ENCODE assay signal across 30 cellular contexts in the genomic region with DNA sequence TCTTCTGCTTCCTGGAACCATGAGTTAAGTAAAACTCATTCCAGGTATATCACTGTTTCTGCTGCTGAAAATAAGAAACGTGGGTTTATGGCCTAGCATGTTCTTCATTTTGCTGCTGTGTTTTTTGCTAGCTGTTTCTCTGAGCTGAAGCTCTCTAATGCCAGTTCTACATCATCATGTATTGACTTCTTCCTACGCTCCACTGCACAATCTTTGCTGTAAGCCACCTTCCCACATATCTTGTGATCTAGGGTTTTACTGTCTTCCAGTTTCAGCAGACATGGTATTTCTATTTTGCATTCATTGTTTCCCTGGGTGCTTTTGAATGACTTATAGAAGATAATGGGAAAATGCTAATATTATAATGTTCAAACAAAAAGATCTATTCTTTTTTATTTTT.
"Had no signal": no experiment of that assay in that cellular context is flagged by ENCODE, and none has a peak within 500 bp of the region (broad histone marks: within the 10 kb centered on the region; RNA-seq: fewer than 3 reads in every experiment).

No MANE protein-coding gene starts in this region.

- H3K4me1 ChIP-seq: adrenal gland, body of pancreas, colonic mucosa, esophagus squamous epithelium, gastroesophageal sphincter, heart right ventricle had no signal

- H3K36me3 ChIP-seq: adrenal gland, colonic mucosa, esophagus squamous epithelium, gastroesophageal sphincter, heart right ventricle had no signal

- FAIRE-seq: endothelial cell of umbilical vein had no signal

- H3K27me3 Mint-ChIP-seq: activated CD4-positive, alpha-beta memory T cell treated with anti-CD3 and anti-CD28 coated beads, Interleukin-2, amount 10 ng/mL, durations not matched to agents 7 days and 5 days; activated CD4-positive, alpha-beta T cell treated with anti-CD3 and anti-CD28 coated beads, Interleukin-2, amount 10 ng/mL, durations not matched to agents 7 days and 5 days; activated naive CD4-positive, alpha-beta T cell treated with anti-CD3 and anti-CD28 coated beads, Interleukin-2, amount 50 U/mL, for 24 hours; activated naive CD8-positive, alpha-beta T cell treated with anti-CD3 and anti-CD28 coated beads for 36 hours; activated naive CD8-positive, alpha-beta T cell treated with anti-CD3 and anti-CD28 coated beads, Interleukin-2, amount 50 U/mL, for 24 hours; activated T-helper 17 cell treated with anti-CD3 and anti-CD28 coated beads, Interleukin-2, amount 50 U/mL, for 72 hours had no signal

- H3K4me1 Mint-ChIP-seq: activated CD4-positive, alpha-beta memory T cell treated with anti-CD3 and anti-CD28 coated beads, Interleukin-2, amount 10 ng/mL, durations not matched to agents 7 days and 5 days; activated CD4-positive, alpha-beta T cell treated with anti-CD3 and anti-CD28 coated beads, Interleukin-2, amount 10 ng/mL, durations not matched to agents 7 days and 5 days; activated naive CD4-positive, alpha-beta T cell treated with anti-CD3 and anti-CD28 coated beads, Interleukin-2, amount 50 U/mL, for 24 hours; activated naive CD8-positive, alpha-beta T cell treated with anti-CD3 and anti-CD28 coated beads for 36 hours; activated naive CD8-positive, alpha-beta T cell treated with anti-CD3 and anti-CD28 coated beads, Interleukin-2, amount 50 U/mL, for 24 hours; activated T-helper 17 cell treated with anti-CD3 and anti-CD28 coated beads, Interleukin-2, amount 50 U/mL, for 72 hours had no signal

- H3K9me3 ChIP-seq: adrenal gland, body of pancreas, colonic mucosa, esophagus squamous epithelium, gastroesophageal sphincter, heart right ventricle had no signal

- DNase-seq: activated CD4-positive, alpha-beta memory T cell treated with anti-CD3 and anti-CD28 coated beads, Interleukin-2, amount 10 ng/mL, durations not matched to agents 7 days and 5 days; activated CD4-positive, alpha-beta T cell treated with anti-CD3 and anti-CD28 coated beads for 1 hour; activated CD4-positive, alpha-beta T cell treated with anti-CD3 and anti-CD28 coated beads for 4 hours; activated CD4-positive, alpha-beta T cell treated with anti-CD3 and anti-CD28 coated beads, Interleukin-2, amount 10 ng/mL, durations not matched to agents 7 days and 5 days; activated CD4-positive, alpha-beta T cell treated with anti-CD3 and anti-CD28 coated beads, Interleukin-2, amount 50 U/mL, for 4 hours; activated CD8-positive, alpha-beta memory T cell treated with anti-CD3 and anti-CD28 coated beads, Interleukin-2, amount 50 U/mL, for 48 hours; activated effector memory CD4-positive, alpha-beta T cell treated with Interleukin-2 at 50 U/mL for 16 hours; activated naive CD4-positive, alpha-beta T cell treated with anti-CD3 and anti-CD28 coated beads for 36 hours; activated naive CD8-positive, alpha-beta T cell treated with anti-CD3 and anti-CD28 coated beads for 36 hours; activated naive CD8-positive, alpha-beta T cell treated with anti-CD3 and anti-CD28 coated beads, Interleukin-2, amount 50 U/mL, for 24 hours; activated T-cell treated with anti-CD3 and anti-CD28 coated beads for 4 hours; activated T-cell treated with anti-CD3 and anti-CD28 coated beads, Interleukin-2, amount 50 U/mL, for 4 hours; adrenal gland; amygdala; aorta; body of pancreas; central memory CD4-positive, alpha-beta T cell; cerebellar nuclear complex; colonic mucosa; effector CD8-positive, alpha-beta T cell; esophagus squamous epithelium; foreskin melanocyte; heart right ventricle; T-helper 2 cell had no signal

- H3K4me3 ChIP-seq: adrenal gland, body of pancreas, colonic mucosa, esophagus squamous epithelium, gastroesophageal sphincter, heart right ventricle had no signal

- H3K36me3 Mint-ChIP-seq: activated naive CD4-positive, alpha-beta T cell treated with anti-CD3 and anti-CD28 coated beads, Interleukin-2, amount 50 U/mL, for 24 hours; activated naive CD8-positive, alpha-beta T cell treated with anti-CD3 and anti-CD28 coated beads for 36 hours; WTC11 had no signal

- H3K27me3 ChIP-seq: adrenal gland, body of pancreas, colonic mucosa, esophagus squamous epithelium, gastroesophageal sphincter, heart right ventricle had no signal

- H3K27ac Mint-ChIP-seq: activated CD4-positive, alpha-beta memory T cell treated with anti-CD3 and anti-CD28 coated beads, Interleukin-2, amount 10 ng/mL, durations not matched to agents 7 days and 5 days; activated CD4-positive, alpha-beta T cell treated with anti-CD3 and anti-CD28 coated beads, Interleukin-2, amount 10 ng/mL, durations not matched to agents 7 days and 5 days; activated naive CD4-positive, alpha-beta T cell treated with anti-CD3 and anti-CD28 coated beads for 36 hours; activated naive CD4-positive, alpha-beta T cell treated with anti-CD3 and anti-CD28 coated beads, Interleukin-2, amount 50 U/mL, for 24 hours; activated naive CD8-positive, alpha-beta T cell treated with anti-CD3 and anti-CD28 coated beads for 36 hours; activated naive CD8-positive, alpha-beta T cell treated with anti-CD3 and anti-CD28 coated beads, Interleukin-2, amount 50 U/mL, for 24 hours; activated T-helper 17 cell treated with anti-CD3 and anti-CD28 coated beads, Interleukin-2, amount 50 U/mL, for 72 hours; WTC11 had no signal

- H3K9me3 Mint-ChIP-seq: activated CD4-positive, alpha-beta memory T cell treated with anti-CD3 and anti-CD28 coated beads, Interleukin-2, amount 10 ng/mL, durations not matched to agents 7 days and 5 days; activated CD4-positive, alpha-beta T cell treated with anti-CD3 and anti-CD28 coated beads, Interleukin-2, amount 10 ng/mL, durations not matched to agents 7 days and 5 days; activated naive CD4-positive, alpha-beta T cell treated with anti-CD3 and anti-CD28 coated beads for 36 hours; activated naive CD4-positive, alpha-beta T cell treated with anti-CD3 and anti-CD28 coated beads, Interleukin-2, amount 50 U/mL, for 24 hours; activated naive CD8-positive, alpha-beta T cell treated with anti-CD3 and anti-CD28 coated beads for 36 hours; WTC11 had no signal

- ATAC-seq: activated naive CD8-positive, alpha-beta T cell treated with anti-CD3 and anti-CD28 coated beads, Interleukin-2, amount 50 U/mL, for 24 hours; activated T-cell treated with anti-CD3 and anti-CD28 coated beads, Interleukin-2, amount 50 U/mL, for 4 hours; activated T-helper 17 cell treated with anti-CD3 and anti-CD28 coated beads, Interleukin-2, amount 50 U/mL, for 72 hours; body of pancreas; gastroesophageal sphincter; heart right ventricle had no signal

- H3K27ac ChIP-seq: adrenal gland, body of pancreas, colonic mucosa, epithelial cell of prostate, esophagus squamous epithelium, gastroesophageal sphincter, heart right ventricle had no signal

- H3K4me3 Mint-ChIP-seq: activated CD4-positive, alpha-beta memory T cell treated with anti-CD3 and anti-CD28 coated beads, Interleukin-2, amount 10 ng/mL, durations not matched to agents 7 days and 5 days; activated CD4-positive, alpha-beta T cell treated with anti-CD3 and anti-CD28 coated beads, Interleukin-2, amount 10 ng/mL, durations not matched to agents 7 days and 5 days; activated naive CD4-positive, alpha-beta T cell treated with anti-CD3 and anti-CD28 coated beads for 36 hours; activated naive CD4-positive, alpha-beta T cell treated with anti-CD3 and anti-CD28 coated beads, Interleukin-2, amount 50 U/mL, for 24 hours; activated naive CD8-positive, alpha-beta T cell treated with anti-CD3 and anti-CD28 coated beads for 36 hours; activated naive CD8-positive, alpha-beta T cell treated with anti-CD3 and anti-CD28 coated beads, Interleukin-2, amount 50 U/mL, for 24 hours; activated T-cell treated with anti-CD3 and anti-CD28 coated beads, Interleukin-2, amount 50 U/mL, for 4 hours; activated T-helper 17 cell treated with anti-CD3 and anti-CD28 coated beads, Interleukin-2, amount 50 U/mL, for 72 hours; WTC11 had no signal
